ENCODE assay signal across 7 cellular contexts in genomic region chr15:30939161-30939560, GRCh38.
"Had no signal": no experiment of that assay in that cellular context is flagged by ENCODE, and none has a peak within 500 bp of the region (broad histone marks: within the 10 kb centered on the region; RNA-seq: fewer than 3 reads in every experiment).

No MANE protein-coding gene starts in this region.

- H3K4me1 Mint-ChIP-seq: GM23338, H9 had no signal

- ATAC-seq: GM23338 had no signal

- H3K27ac Mint-ChIP-seq: GM23338 had no signal

- FAIRE-seq: H54, HTR-8/SVneo had no signal

- DNase-seq: H9, HCEC 1CT, IMR-90, KBM-7 had no signal

- H2AFZ ChIP-seq: GM23338 had no signal

- H3K4me2 ChIP-seq: GM23338 had no signal

- H3K9me3 Mint-ChIP-seq: GM23338, H9 had no signal

- H3K4me3 ChIP-seq: GM23338 had no signal

- H3K4me3 Mint-ChIP-seq: GM23338, H9 had no signal
